Comparison of ENCODE assay signal across 27 cellular contexts in the genomic region with DNA sequence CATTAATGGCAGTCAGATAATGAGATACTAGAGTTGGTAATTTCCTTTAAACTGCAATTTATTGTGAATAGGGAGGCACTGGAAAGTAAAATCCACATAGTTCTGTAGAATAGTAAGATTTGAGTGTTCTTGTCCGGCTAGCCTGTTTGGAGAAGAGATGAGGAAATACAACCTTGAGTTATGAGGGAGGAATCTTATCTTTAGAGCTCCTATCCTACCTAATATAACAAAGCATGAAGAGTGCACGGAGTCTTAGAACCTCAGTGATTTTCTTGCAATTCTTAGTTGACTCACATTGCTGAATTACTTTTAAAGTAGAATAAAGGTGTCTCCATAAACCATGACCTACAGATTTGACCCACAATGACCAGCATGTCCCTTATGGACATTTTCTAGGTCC.
"Had no signal": no experiment of that assay in that cellular context is flagged by ENCODE, and none has a peak within 500 bp of the region (broad histone marks: within the 10 kb centered on the region; RNA-seq: fewer than 3 reads in every experiment).

No MANE protein-coding gene starts in this region.

- H3K36me3 Mint-ChIP-seq: stimulated activated effector memory CD8-positive, alpha-beta T cell treated with anti-CD3 and anti-CD28 coated beads, Interleukin-12 subunit alpha, Interleukin-12 subunit beta, amount 100 ng/mL, for 72 hours; stimulated activated memory B cell treated with anti-CD40 and anti-IgM and Interleukin-4, amounts not matched to agents 10 μg/mL and 1 μg/mL and 100 μg/mL, for 72 hours; stimulated activated naive B cell treated with anti-CD40 and anti-IgM and Interleukin-4, amounts not matched to agents 10 μg/mL and 1 μg/mL and 100 μg/mL, for 72 hours had no signal

- H3K27me3 Mint-ChIP-seq: stimulated activated naive B cell treated with anti-CD40 and anti-IgM and Interleukin-4, amounts not matched to agents 10 μg/mL and 1 μg/mL and 100 μg/mL, for 72 hours; stimulated activated naive CD8-positive, alpha-beta T cell treated with anti-CD3 and anti-CD28 coated beads, Interleukin-15, amount 100 ng/mL, for 72 hours; type B pancreatic cell had no signal

- H3K4me1 Mint-ChIP-seq: stimulated activated effector memory CD8-positive, alpha-beta T cell treated with anti-CD3 and anti-CD28 coated beads, Interleukin-12 subunit alpha, Interleukin-12 subunit beta, amount 100 ng/mL, for 72 hours; stimulated activated memory B cell treated with anti-CD40 and anti-IgM and Interleukin-4, amounts not matched to agents 10 μg/mL and 1 μg/mL and 100 μg/mL, for 72 hours; stimulated activated naive B cell treated with anti-CD40 and anti-IgM and Interleukin-4, amounts not matched to agents 10 μg/mL and 1 μg/mL and 100 μg/mL, for 72 hours; stimulated activated naive CD8-positive, alpha-beta T cell treated with anti-CD3 and anti-CD28 coated beads, Interleukin-15, amount 100 ng/mL, for 72 hours had no signal

- H3K27me3 ChIP-seq: stomach, suprapubic skin, testis, thyroid gland, tibial artery, tibial nerve, transverse colon, upper lobe of left lung, upper lobe of right lung, uterus, vagina had no signal

- H3K4me1 ChIP-seq: stomach, testis, thyroid gland, transverse colon, uterus, vagina had no signal

- H3K36me3 ChIP-seq: suprapubic skin, thoracic aorta, thyroid gland, transverse colon, uterus had no signal

- H3K27ac ChIP-seq: stomach, suprapubic skin, testis, thoracic aorta, thyroid gland, tibial artery, tibial nerve, transverse colon, upper lobe of left lung, upper lobe of right lung, uterus, vagina had no signal

- H3K9me3 ChIP-seq: stomach, suprapubic skin, testis, thoracic aorta, thyroid gland, tibial artery, tibial nerve, transverse colon, upper lobe of left lung, upper lobe of right lung, uterus, vagina had no signal

- H3K27ac Mint-ChIP-seq: stimulated activated effector memory CD8-positive, alpha-beta T cell treated with anti-CD3 and anti-CD28 coated beads, Interleukin-12 subunit alpha, Interleukin-12 subunit beta, amount 100 ng/mL, for 72 hours; stimulated activated memory B cell treated with anti-CD40 and anti-IgM and Interleukin-4, amounts not matched to agents 10 μg/mL and 1 μg/mL and 100 μg/mL, for 72 hours; stimulated activated naive B cell treated with anti-CD40 and anti-IgM and Interleukin-4, amounts not matched to agents 10 μg/mL and 1 μg/mL and 100 μg/mL, for 72 hours; stimulated activated naive CD8-positive, alpha-beta T cell treated with anti-CD3 and anti-CD28 coated beads, Interleukin-15, amount 100 ng/mL, for 72 hours; stimulated activated naive CD8-positive, alpha-beta T cell treated with anti-CD3 and anti-CD28 coated beads, Interleukin-15, Interleukin-2, amounts not matched to agents 100 ng/mL and 50 ng/mL, for 24 hours; type B pancreatic cell had no signal

- H3K4me3 ChIP-seq: stomach, suprapubic skin, testis, thoracic aorta, thyroid gland, tibial artery, tibial nerve, transverse colon, upper lobe of left lung, upper lobe of right lung, uterus, vagina had no signal

- ATAC-seq: stimulated activated effector memory CD8-positive, alpha-beta T cell treated with anti-CD3 and anti-CD28 coated beads, Interleukin-12 subunit alpha, Interleukin-12 subunit beta, amount 100 ng/mL, for 72 hours; stimulated activated memory B cell treated with anti-CD40 and anti-IgM and Interleukin-4, amounts not matched to agents 10 μg/mL and 1 μg/mL and 100 μg/mL, for 72 hours; stimulated activated naive B cell treated with anti-CD40 and anti-IgM and Interleukin-4, amounts not matched to agents 10 μg/mL and 1 μg/mL and 100 μg/mL, for 72 hours; stimulated activated naive CD8-positive, alpha-beta T cell treated with anti-CD3 and anti-CD28 coated beads, Interleukin-15, amount 100 ng/mL, for 72 hours; stimulated activated naive CD8-positive, alpha-beta T cell treated with anti-CD3 and anti-CD28 coated beads, Interleukin-15, Interleukin-2, amounts not matched to agents 100 U/mL and 50 U/mL, for 24 hours; upper lobe of right lung had no signal

- DNase-seq: stimulated activated CD4-positive, alpha-beta T cell treated with anti-CD3 and anti-CD28 coated beads, Interleukin-2, amount 100 ng/mL, for 48 hours; stimulated activated CD4-positive, alpha-beta T cell treated with anti-CD3 and anti-CD28 coated beads, Interleukin-4, amount 100 ng/mL, for 1 hour; stimulated activated CD4-positive, alpha-beta T cell treated with anti-CD3 and anti-CD28 coated beads, Interleukin-4, amount 100 ng/mL, for 24 hours; stimulated activated CD4-positive, alpha-beta T cell treated with anti-CD3 and anti-CD28 coated beads, Interleukin-4, amount 100 ng/mL, for 4 hours; stimulated activated CD8-positive, alpha-beta memory T cell treated with anti-CD3 and anti-CD28 coated beads, Interleukin-4, amount 100 ng/mL, for 48 hours; stimulated activated naive B cell treated with anti-CD40 and anti-IgM and Interleukin-4, amounts not matched to agents 10 μg/mL and 1 μg/mL and 100 μg/mL, for 72 hours; stimulated activated naive CD4-positive, alpha-beta T cell; stimulated activated naive CD4-positive, alpha-beta T cell treated with Interleukin-2 at 50 U/mL for 16 hours; stimulated activated naive CD8-positive, alpha-beta T cell treated with anti-CD3 and anti-CD28 coated beads, Interleukin-15, amount 100 ng/mL, for 72 hours; stimulated activated naive CD8-positive, alpha-beta T cell treated with anti-CD3 and anti-CD28 coated beads, Interleukin-15, Interleukin-2, amounts not matched to agents 100 U/mL and 50 U/mL, for 24 hours; stomach; substantia nigra; testis; thyroid gland; tibial artery; transverse colon; upper lobe of left lung; upper lobe of right lung; uterus had no signal

- H3K4me3 Mint-ChIP-seq: stimulated activated effector memory CD8-positive, alpha-beta T cell treated with anti-CD3 and anti-CD28 coated beads, Interleukin-12 subunit alpha, Interleukin-12 subunit beta, amount 100 ng/mL, for 72 hours; stimulated activated memory B cell treated with anti-CD40 and anti-IgM and Interleukin-4, amounts not matched to agents 10 μg/mL and 1 μg/mL and 100 μg/mL, for 72 hours; stimulated activated naive B cell treated with anti-CD40 and anti-IgM and Interleukin-4, amounts not matched to agents 10 μg/mL and 1 μg/mL and 100 μg/mL, for 72 hours; stimulated activated naive CD8-positive, alpha-beta T cell treated with anti-CD3 and anti-CD28 coated beads, Interleukin-15, amount 100 ng/mL, for 72 hours; stimulated activated naive CD8-positive, alpha-beta T cell treated with anti-CD3 and anti-CD28 coated beads, Interleukin-15, Interleukin-2, amounts not matched to agents 100 ng/mL and 50 ng/mL, for 24 hours; type B pancreatic cell had no signal
